In the genomic region with DNA sequence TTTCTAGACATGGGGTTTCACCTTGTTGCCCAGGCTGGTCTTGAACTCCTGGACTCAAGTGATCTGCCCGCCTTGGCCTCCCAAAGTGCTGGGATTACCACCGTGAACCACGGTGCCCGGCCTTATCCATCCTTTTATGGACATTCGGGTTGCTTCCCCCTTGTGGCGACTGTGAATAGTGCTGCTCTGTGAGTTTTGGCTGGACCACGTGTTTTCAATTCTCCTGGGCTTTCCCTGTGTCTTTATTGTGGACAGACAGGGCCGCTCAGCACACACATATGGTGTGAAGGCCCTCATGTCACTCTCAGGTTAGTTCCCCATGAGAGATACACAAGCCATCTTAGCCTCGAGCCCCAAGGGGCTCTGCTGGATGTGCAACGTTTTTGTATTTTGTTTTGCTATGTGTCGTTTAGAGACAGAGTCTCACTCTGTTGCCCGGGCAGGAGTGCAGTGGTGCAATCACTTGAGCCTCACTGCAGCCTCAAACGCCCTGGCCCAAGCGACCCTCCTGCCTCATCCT, we compare ENCODE assay signal across 1 cellular context.
A peak's percentile ranks its signal among the peaks of the same experiment; 100 is the strongest.
TF ChIP-seq lines count a peak whose summit lies in the region.

No MANE protein-coding gene starts in this region.

TF ChIP-seq in HepG2, 621 proteins besides CTCF, POLR2A, EP300 and RAD21 (continued from another document and continues in another):
- TF ChIP-seq, protein P1, sequence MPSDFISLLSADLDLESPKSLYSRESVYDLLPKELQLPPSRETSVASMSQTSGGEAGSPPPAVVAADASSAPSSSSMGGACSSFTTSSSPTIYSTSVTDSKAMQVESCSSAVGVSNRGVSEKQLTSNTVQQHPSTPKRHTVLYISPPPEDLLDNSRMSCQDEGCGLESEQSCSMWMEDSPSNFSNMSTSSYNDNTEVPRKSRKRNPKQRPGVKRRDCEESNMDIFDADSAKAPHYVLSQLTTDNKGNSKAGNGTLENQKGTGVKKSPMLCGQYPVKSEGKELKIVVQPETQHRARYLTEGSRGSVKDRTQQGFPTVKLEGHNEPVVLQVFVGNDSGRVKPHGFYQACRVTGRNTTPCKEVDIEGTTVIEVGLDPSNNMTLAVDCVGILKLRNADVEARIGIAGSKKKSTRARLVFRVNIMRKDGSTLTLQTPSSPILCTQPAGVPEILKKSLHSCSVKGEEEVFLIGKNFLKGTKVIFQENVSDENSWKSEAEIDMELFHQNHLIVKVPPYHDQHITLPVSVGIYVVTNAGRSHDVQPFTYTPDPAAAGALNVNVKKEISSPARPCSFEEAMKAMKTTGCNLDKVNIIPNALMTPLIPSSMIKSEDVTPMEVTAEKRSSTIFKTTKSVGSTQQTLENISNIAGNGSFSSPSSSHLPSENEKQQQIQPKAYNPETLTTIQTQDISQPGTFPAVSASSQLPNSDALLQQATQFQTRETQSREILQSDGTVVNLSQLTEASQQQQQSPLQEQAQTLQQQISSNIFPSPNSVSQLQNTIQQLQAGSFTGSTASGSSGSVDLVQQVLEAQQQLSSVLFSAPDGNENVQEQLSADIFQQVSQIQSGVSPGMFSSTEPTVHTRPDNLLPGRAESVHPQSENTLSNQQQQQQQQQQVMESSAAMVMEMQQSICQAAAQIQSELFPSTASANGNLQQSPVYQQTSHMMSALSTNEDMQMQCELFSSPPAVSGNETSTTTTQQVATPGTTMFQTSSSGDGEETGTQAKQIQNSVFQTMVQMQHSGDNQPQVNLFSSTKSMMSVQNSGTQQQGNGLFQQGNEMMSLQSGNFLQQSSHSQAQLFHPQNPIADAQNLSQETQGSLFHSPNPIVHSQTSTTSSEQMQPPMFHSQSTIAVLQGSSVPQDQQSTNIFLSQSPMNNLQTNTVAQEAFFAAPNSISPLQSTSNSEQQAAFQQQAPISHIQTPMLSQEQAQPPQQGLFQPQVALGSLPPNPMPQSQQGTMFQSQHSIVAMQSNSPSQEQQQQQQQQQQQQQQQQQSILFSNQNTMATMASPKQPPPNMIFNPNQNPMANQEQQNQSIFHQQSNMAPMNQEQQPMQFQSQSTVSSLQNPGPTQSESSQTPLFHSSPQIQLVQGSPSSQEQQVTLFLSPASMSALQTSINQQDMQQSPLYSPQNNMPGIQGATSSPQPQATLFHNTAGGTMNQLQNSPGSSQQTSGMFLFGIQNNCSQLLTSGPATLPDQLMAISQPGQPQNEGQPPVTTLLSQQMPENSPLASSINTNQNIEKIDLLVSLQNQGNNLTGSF (CRISPR knock-in tag; IDR thresholded peaks at IDR 0.05), result no peak
- TF ChIP-seq KAT8 (CRISPR knock-in tag; IDR thresholded peaks at IDR 0.05), result peak; percentile 54; the same call in 1 of the 2 replicates
- no peak for TF ChIP-seq HES4 (CRISPR knock-in tag; IDR thresholded peaks at IDR 0.05; ENCODE audit: borderline replicate concordance)
- no peak for TF ChIP-seq ZNF101 (CRISPR knock-in tag; IDR thresholded peaks at IDR 0.05; ENCODE audit: borderline replicate concordance, low read depth)
- TF ChIP-seq MNT (IDR thresholded peaks at IDR 0.05), result peak; percentile 68
- TF ChIP-seq YEATS2 (CRISPR knock-in tag; IDR thresholded peaks at IDR 0.05; ENCODE audit: borderline replicate concordance), result no peak
- TF ChIP-seq ZNF335 (CRISPR knock-in tag; IDR thresholded peaks at IDR 0.05), result no peak
- TF ChIP-seq, protein P2, sequence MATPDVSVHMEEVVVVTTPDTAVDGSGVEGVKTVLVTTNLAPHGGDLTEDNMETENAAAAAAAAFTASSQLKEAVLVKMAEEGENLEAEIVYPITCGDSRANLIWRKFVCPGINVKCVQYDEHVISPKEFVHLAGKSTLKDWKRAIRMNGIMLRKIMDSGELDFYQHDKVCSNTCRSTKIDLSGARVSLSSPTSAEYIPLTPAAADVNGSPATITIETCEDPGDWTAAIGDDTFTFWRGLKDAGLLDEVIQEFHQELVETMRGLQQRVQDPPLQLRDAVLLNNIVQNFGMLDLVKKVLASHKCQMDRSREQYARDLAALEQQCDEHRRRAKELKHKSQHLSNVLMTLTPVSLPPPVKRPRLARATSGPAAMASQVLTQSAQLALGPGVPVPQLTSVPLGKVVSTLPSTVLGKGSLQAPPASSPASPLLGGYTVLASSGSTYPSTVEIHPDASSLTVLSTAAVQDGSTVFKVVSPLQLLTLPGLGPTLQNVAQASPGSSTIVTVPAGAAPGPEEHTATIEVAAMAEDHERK (CRISPR knock-in tag; IDR thresholded peaks at IDR 0.05; ENCODE audit: low read depth), result no peak
- TF ChIP-seq ZNF543 (CRISPR knock-in tag; IDR thresholded peaks at IDR 0.05), result no peak
- no peak for TF ChIP-seq XBP1 (CRISPR knock-in tag; IDR thresholded peaks at IDR 0.05)
- no peak for TF ChIP-seq NFRKB (IDR thresholded peaks at IDR 0.05)
- no peak for TF ChIP-seq HBP1 (CRISPR knock-in tag; IDR thresholded peaks at IDR 0.05; ENCODE audit: low read depth)
- TF ChIP-seq ZNF251 (CRISPR knock-in tag; IDR thresholded peaks at IDR 0.05), result no peak
- no peak for TF ChIP-seq ZNF225 (CRISPR knock-in tag; IDR thresholded peaks at IDR 0.05)
- no peak for TF ChIP-seq GPN1 (CRISPR knock-in tag; IDR thresholded peaks at IDR 0.05; ENCODE audit: borderline replicate concordance)
- TF ChIP-seq ZHX2 (IDR thresholded peaks at IDR 0.05; ENCODE audit: low read depth), result no peak
- no peak for TF ChIP-seq ZHX2 (CRISPR knock-in tag; IDR thresholded peaks at IDR 0.05; ENCODE audit: borderline replicate concordance)
- TF ChIP-seq TCF12 (IDR thresholded peaks at IDR 0.05), result no peak
- no peak for TF ChIP-seq TCF12 (CRISPR knock-in tag; IDR thresholded peaks at IDR 0.05)
- no peak for TF ChIP-seq ZNF652 (CRISPR knock-in tag; IDR thresholded peaks at IDR 0.05; ENCODE audit: borderline replicate concordance, low read depth)
- peak; percentile 82; the same call in 1 of the 2 replicates for TF ChIP-seq MYC (CRISPR knock-in tag; IDR thresholded peaks at IDR 0.05; ENCODE audit: borderline replicate concordance)
- no peak for TF ChIP-seq FOXK2 (IDR thresholded peaks at IDR 0.05)
- TF ChIP-seq SCMH1 (CRISPR knock-in tag; IDR thresholded peaks at IDR 0.05; ENCODE audit: borderline replicate concordance), result no peak
- TF ChIP-seq, protein P3, sequence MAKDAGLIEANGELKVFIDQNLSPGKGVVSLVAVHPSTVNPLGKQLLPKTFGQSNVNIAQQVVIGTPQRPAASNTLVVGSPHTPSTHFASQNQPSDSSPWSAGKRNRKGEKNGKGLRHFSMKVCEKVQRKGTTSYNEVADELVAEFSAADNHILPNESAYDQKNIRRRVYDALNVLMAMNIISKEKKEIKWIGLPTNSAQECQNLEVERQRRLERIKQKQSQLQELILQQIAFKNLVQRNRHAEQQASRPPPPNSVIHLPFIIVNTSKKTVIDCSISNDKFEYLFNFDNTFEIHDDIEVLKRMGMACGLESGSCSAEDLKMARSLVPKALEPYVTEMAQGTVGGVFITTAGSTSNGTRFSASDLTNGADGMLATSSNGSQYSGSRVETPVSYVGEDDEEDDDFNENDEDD (CRISPR knock-in tag; IDR thresholded peaks at IDR 0.05; ENCODE audit: borderline replicate concordance), result peak; percentile 62; the same call in 1 of the 2 replicates
- no peak for TF ChIP-seq CHD2 (IDR thresholded peaks at IDR 0.05; ENCODE audit: low read depth, low read length)
- TF ChIP-seq ZNF879 (CRISPR knock-in tag; IDR thresholded peaks at IDR 0.05), result no peak
- no peak for TF ChIP-seq ISX (CRISPR knock-in tag; conservative IDR thresholded peaks at IDR 0.05)
- no peak for TF ChIP-seq ZFP90 (CRISPR knock-in tag; IDR thresholded peaks at IDR 0.05; ENCODE audit: borderline replicate concordance)
- TF ChIP-seq MXD4 (CRISPR knock-in tag; IDR thresholded peaks at IDR 0.05), result peak; percentile 72; the same call in 1 of the 2 replicates
